1 cellular context compared by ENCODE assay signal in genomic region chr11:93922830-93923229, GRCh38.
TF ChIP-seq lines count a peak whose summit lies in the region.

No MANE protein-coding gene starts in this region.

TF ChIP-seq in HepG2, 621 proteins besides CTCF, POLR2A, EP300 and RAD21 (continued from another document and continues in another):
- TF ChIP-seq KIAA2018 (CRISPR knock-in tag; IDR thresholded peaks at IDR 0.05; ENCODE audit: borderline replicate concordance) (no peak), CHCHD3 (CRISPR knock-in tag; IDR thresholded peaks at IDR 0.05) (no peak), HBP1 (CRISPR knock-in tag; IDR thresholded peaks at IDR 0.05; ENCODE audit: low read depth) (no peak), FLYWCH1 (CRISPR knock-in tag; IDR thresholded peaks at IDR 0.05) (no peak), HNRNPLL (IDR thresholded peaks at IDR 0.05; ENCODE audit: low read depth, low read length, poor library complexity, severe bottlenecking) (no peak), PPARG (CRISPR knock-in tag; conservative IDR thresholded peaks at IDR 0.05) (peak; percentile 27; the same call in 1 of the 2 replicates), ZBTB46 (CRISPR knock-in tag; IDR thresholded peaks at IDR 0.05; ENCODE audit: borderline replicate concordance) (no peak), SAP130 (CRISPR knock-in tag; IDR thresholded peaks at IDR 0.05; ENCODE audit: low read depth) (peak; percentile 81), ONECUT2 (CRISPR knock-in tag; IDR thresholded peaks at IDR 0.05) (no peak), ERF (CRISPR knock-in tag; IDR thresholded peaks at IDR 0.05) (no peak; the same call in 1 of the 2 replicates), PHF5A (CRISPR knock-in tag; IDR thresholded peaks at IDR 0.05; ENCODE audit: low read depth, unreplicated experiment) (no peak), CC2D1A (CRISPR knock-in tag; IDR thresholded peaks at IDR 0.05) (no peak), ISL2 (CRISPR knock-in tag; IDR thresholded peaks at IDR 0.05) (no peak), FOXP1 (IDR thresholded peaks at IDR 0.05) (peak; percentile 86), FOXP1 (CRISPR knock-in tag; IDR thresholded peaks at IDR 0.05) (peak; percentile 56), ZNF850 (CRISPR knock-in tag; conservative IDR thresholded peaks at IDR 0.05) (no peak), UBTF (CRISPR knock-in tag; IDR thresholded peaks at IDR 0.05) (no peak), ZNF264 (CRISPR knock-in tag; IDR thresholded peaks at IDR 0.05) (peak; percentile 48; the same call in 1 of the 2 replicates), ZNF605 (CRISPR knock-in tag; IDR thresholded peaks at IDR 0.05) (no peak), ZSCAN30 (CRISPR knock-in tag; IDR thresholded peaks at IDR 0.05) (no peak), ZFYVE20 (CRISPR knock-in tag; IDR thresholded peaks at IDR 0.05; ENCODE audit: borderline replicate concordance, low read depth) (no peak), SPEN (CRISPR knock-in tag; IDR thresholded peaks at IDR 0.05; ENCODE audit: low read depth) (peak; percentile 36; the same call in 1 of the 2 replicates), ZNF354B (CRISPR knock-in tag; IDR thresholded peaks at IDR 0.05) (no peak), KAT7 (CRISPR knock-in tag; IDR thresholded peaks at IDR 0.05; ENCODE audit: borderline replicate concordance) (no peak), HNRNPH1 (optimal IDR thresholded peaks at IDR 0.05; ENCODE audit: low read depth, low read length) (no peak), ZNF513 (CRISPR knock-in tag; conservative IDR thresholded peaks at IDR 0.05) (no peak), ZNF776 (CRISPR knock-in tag; IDR thresholded peaks at IDR 0.05) (no peak), HMG20B (CRISPR knock-in tag; conservative IDR thresholded peaks at IDR 0.05) (no peak), ZNF329 (CRISPR knock-in tag; IDR thresholded peaks at IDR 0.05; ENCODE audit: low read depth) (no peak), ZKSCAN5 (CRISPR knock-in tag; IDR thresholded peaks at IDR 0.05) (no peak)
- TF ChIP-seq, protein P1, sequence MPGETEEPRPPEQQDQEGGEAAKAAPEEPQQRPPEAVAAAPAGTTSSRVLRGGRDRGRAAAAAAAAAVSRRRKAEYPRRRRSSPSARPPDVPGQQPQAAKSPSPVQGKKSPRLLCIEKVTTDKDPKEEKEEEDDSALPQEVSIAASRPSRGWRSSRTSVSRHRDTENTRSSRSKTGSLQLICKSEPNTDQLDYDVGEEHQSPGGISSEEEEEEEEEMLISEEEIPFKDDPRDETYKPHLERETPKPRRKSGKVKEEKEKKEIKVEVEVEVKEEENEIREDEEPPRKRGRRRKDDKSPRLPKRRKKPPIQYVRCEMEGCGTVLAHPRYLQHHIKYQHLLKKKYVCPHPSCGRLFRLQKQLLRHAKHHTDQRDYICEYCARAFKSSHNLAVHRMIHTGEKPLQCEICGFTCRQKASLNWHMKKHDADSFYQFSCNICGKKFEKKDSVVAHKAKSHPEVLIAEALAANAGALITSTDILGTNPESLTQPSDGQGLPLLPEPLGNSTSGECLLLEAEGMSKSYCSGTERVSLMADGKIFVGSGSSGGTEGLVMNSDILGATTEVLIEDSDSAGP (CRISPR knock-in tag; IDR thresholded peaks at IDR 0.05; ENCODE audit: borderline replicate concordance), result no peak
- TF ChIP-seq, protein P2, sequence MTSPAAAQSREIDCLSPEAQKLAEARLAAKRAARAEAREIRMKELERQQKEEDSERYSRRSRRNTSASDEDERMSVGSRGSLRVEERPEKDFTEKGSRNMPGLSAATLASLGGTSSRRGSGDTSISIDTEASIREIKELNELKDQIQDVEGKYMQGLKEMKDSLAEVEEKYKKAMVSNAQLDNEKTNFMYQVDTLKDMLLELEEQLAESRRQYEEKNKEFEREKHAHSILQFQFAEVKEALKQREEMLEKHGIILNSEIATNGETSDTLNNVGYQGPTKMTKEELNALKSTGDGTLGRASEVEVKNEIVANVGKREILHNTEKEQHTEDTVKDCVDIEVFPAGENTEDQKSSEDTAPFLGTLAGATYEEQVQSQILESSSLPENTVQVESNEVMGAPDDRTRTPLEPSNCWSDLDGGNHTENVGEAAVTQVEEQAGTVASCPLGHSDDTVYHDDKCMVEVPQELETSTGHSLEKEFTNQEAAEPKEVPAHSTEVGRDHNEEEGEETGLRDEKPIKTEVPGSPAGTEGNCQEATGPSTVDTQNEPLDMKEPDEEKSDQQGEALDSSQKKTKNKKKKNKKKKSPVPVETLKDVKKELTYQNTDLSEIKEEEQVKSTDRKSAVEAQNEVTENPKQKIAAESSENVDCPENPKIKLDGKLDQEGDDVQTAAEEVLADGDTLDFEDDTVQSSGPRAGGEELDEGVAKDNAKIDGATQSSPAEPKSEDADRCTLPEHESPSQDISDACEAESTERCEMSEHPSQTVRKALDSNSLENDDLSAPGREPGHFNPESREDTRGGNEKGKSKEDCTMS (CRISPR knock-in tag; conservative IDR thresholded peaks at IDR 0.05), result no peak
- TF ChIP-seq, protein P3, sequence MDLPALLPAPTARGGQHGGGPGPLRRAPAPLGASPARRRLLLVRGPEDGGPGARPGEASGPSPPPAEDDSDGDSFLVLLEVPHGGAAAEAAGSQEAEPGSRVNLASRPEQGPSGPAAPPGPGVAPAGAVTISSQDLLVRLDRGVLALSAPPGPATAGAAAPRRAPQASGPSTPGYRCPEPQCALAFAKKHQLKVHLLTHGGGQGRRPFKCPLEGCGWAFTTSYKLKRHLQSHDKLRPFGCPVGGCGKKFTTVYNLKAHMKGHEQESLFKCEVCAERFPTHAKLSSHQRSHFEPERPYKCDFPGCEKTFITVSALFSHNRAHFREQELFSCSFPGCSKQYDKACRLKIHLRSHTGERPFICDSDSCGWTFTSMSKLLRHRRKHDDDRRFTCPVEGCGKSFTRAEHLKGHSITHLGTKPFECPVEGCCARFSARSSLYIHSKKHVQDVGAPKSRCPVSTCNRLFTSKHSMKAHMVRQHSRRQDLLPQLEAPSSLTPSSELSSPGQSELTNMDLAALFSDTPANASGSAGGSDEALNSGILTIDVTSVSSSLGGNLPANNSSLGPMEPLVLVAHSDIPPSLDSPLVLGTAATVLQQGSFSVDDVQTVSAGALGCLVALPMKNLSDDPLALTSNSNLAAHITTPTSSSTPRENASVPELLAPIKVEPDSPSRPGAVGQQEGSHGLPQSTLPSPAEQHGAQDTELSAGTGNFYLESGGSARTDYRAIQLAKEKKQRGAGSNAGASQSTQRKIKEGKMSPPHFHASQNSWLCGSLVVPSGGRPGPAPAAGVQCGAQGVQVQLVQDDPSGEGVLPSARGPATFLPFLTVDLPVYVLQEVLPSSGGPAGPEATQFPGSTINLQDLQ (CRISPR knock-in tag; IDR thresholded peaks at IDR 0.05), result no peak
- TF ChIP-seq, protein P4, sequence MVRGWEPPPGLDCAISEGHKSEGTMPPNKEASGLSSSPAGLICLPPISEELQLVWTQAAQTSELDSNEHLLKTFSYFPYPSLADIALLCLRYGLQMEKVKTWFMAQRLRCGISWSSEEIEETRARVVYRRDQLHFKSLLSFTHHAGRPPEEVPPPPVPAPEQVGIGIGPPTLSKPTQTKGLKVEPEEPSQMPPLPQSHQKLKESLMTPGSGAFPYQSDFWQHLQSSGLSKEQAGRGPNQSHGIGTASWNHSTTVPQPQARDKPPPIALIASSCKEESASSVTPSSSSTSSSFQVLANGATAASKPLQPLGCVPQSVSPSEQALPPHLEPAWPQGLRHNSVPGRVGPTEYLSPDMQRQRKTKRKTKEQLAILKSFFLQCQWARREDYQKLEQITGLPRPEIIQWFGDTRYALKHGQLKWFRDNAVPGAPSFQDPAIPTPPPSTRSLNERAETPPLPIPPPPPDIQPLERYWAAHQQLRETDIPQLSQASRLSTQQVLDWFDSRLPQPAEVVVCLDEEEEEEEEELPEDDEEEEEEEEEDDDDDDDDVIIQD (CRISPR knock-in tag; IDR thresholded peaks at IDR 0.05; ENCODE audit: low read depth), result peak; percentile 35; the same call in 1 of the 2 replicates
